7 cellular contexts compared by ENCODE assay signal in the genomic region with DNA sequence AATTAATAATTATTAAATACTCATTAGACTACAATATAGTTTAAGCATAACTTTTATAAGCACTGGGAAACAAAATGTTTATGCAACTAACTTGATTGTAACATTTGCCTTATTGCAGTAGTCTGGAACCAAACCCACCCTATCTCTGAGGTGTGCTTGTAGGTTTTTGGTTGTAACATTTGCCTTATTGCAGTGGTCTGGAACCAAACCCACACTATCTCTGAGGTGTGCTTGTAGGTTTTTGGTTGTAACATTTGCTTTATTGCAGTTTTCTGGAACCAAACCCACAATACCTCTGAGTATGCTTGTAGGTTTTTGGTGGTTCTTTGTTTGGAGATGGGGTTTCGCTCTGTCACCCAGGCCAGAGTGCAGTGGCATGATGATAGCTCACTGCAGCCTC.
DNase-seq lines count a peak whose midpoint lies in the region; ATAC-seq, FAIRE-seq and TF ChIP-seq lines count a peak whose summit lies in the region.
"Not testable (repeated sequence)": the region's sequence is repeated elsewhere in the genome, so short reads cannot be mapped to it uniquely, and the experiment has no call there.

No MANE protein-coding gene starts in this region.

- not testable (repeated sequence) for H3F3A ChIP-seq in PC-3 (ENCODE audit: low read length, unreplicated experiment)

- peak; percentile 34 for DNase-seq in IMR-90
- peak; percentile 20 for DNase-seq in NCI-H2227 (lab: John Stamatoyannopoulos, UW; ENCODE audit: unreplicated experiment)
- DNase-seq in PC-3, result peak; percentile 16
- DNase-seq in dedifferentiated amniotic fluid mesenchymal stem cell (ENCODE audit: extremely low spot score), result peak; percentile 40
- DNase-seq in esophagus muscularis mucosa (ENCODE audit: extremely low spot score), result peak; percentile 92
- peak in 1 of 2 donors; percentile 7 for DNase-seq in foreskin keratinocyte
- DNase-seq in small intestine, result peak; percentile 15

- H2AK9ac ChIP-seq in IMR-90 (replicated peaks; ENCODE audit: low read depth, low read length, poor library complexity), result not testable (repeated sequence)

- H3K36me3 ChIP-seq in IMR-90 (ENCODE audit: control insufficient read depth, insufficient read depth, low read length); PC-3 (ENCODE audit: low read depth, low read length); esophagus muscularis mucosa; small intestine (ENCODE audit: control insufficient read depth in 2 of 2, insufficient read depth in 2 of 2, low read length in 2 of 2): not testable (repeated sequence)

- not testable (repeated sequence) for H2BK15ac ChIP-seq in IMR-90 (ENCODE audit: low read depth, low read length)

- not testable (repeated sequence) for H3K79me2 ChIP-seq in PC-3 (ENCODE audit: low read length)

- CTCF ChIA-PET in IMR-90 (lab: Yijun Ruan, JAX); PC-3 (lab: Charles Lee): not testable (repeated sequence)

- ATAC-seq in IMR-90 (ENCODE audit: low read depth); PC-3: not testable (repeated sequence)
- peak; percentile 17 for ATAC-seq in foreskin keratinocyte

- H2BK20ac ChIP-seq in IMR-90 (ENCODE audit: low read depth, low read length), result not testable (repeated sequence)

- H3K4me1 ChIP-seq in IMR-90 (ENCODE audit: control insufficient read depth, insufficient read depth, low read length); PC-3 (ENCODE audit: insufficient read depth, low read length); esophagus muscularis mucosa; foreskin keratinocyte; small intestine (ENCODE audit: control insufficient read depth in 2 of 2, insufficient read depth in 1 of 2, low read depth in 1 of 2, low read length in 1 of 2): not testable (repeated sequence)

- not testable (repeated sequence) for TF ChIP-seq POLR2A in IMR-90 (IDR thresholded peaks at IDR 0.05; ENCODE audit: low read depth, low read length); esophagus muscularis mucosa (IDR thresholded peaks at IDR 0.05; ENCODE audit: low read depth)

- POLR2A ChIA-PET in IMR-90 (lab: Charles Lee; ENCODE audit: unreplicated experiment); PC-3 (lab: Charles Lee; ENCODE audit: unreplicated experiment): not testable (repeated sequence)

- no CpG with 5 or more reads among the region's 1 CpG for WGBS in IMR-90 (ENCODE audit: extremely low coverage in 2 of 2, insufficient read length in 1 of 2), 2 experiments
- 94% methylated on average over 1 of the region's 1 CpG for WGBS in esophagus muscularis mucosa
- WGBS in small intestine, 3 donors, result 72 to 96% (median 84%) methylated on average over 1 of the region's 1 CpG

- in situ Hi-C loops in IMR-90 (cut with MboI; ENCODE audit: low sequenced_read_pairs), result not testable (repeated sequence)

- FAIRE-seq in small intestine (lab: Jason Lieb, UNC), result not testable (repeated sequence)

- not testable (repeated sequence) for BruUV-seq in IMR-90 (replicated peaks; lab: Mats Ljungman, UMichigan); PC-3 (replicated peaks; lab: Mats Ljungman, UMichigan)

- H3K9me1 ChIP-seq in IMR-90 (ENCODE audit: insufficient read depth, low read length), result not testable (repeated sequence)

- dilution Hi-C loops in IMR-90 (cut with HindIII; ENCODE audit: low sequenced_read_pairs, unreplicated experiment), result not testable (repeated sequence)

- TF ChIP-seq CTCF in IMR-90 (conservative IDR thresholded peaks at IDR 0.05; ENCODE audit: low read depth, low read length); PC-3 (conservative IDR thresholded peaks at IDR 0.05; ENCODE audit: low read depth, low read length); esophagus muscularis mucosa (IDR thresholded peaks at IDR 0.05); foreskin keratinocyte (conservative IDR thresholded peaks at IDR 0.05): not testable (repeated sequence)

- not testable (repeated sequence) for H3K18ac ChIP-seq in IMR-90 (ENCODE audit: low read depth, low read length)

- not testable (repeated sequence) for H3K27ac ChIP-seq in IMR-90 (ENCODE audit: insufficient read depth, low read length); PC-3 (ENCODE audit: low read length); esophagus muscularis mucosa (replicated peaks in 1 of 4); foreskin keratinocyte; small intestine (ENCODE audit: low read depth in 1 of 2, low read length in 1 of 2)

- not testable (repeated sequence) for H3K23ac ChIP-seq in IMR-90 (ENCODE audit: low read depth, low read length)

- H3K4ac ChIP-seq in IMR-90 (ENCODE audit: low read depth, low read length), result not testable (repeated sequence)

- not testable (repeated sequence) for H3K9me2 ChIP-seq in PC-3 (replicated peaks; ENCODE audit: low read length)

- TF ChIP-seq RAD21 in IMR-90 (IDR thresholded peaks at IDR 0.05; ENCODE audit: low read length), result not testable (repeated sequence)

- H3K9me3 ChIP-seq in IMR-90 (ENCODE audit: control insufficient read depth, insufficient read depth, low read length) (peaks cover 37% of the 10 kb centered on the region), PC-3 (ENCODE audit: low read length) (peaks cover 15% of the 10 kb centered on the region), esophagus muscularis mucosa (peaks cover 0 to 26% (median 10%) of the 10 kb centered on the region in 4 donors), small intestine (ENCODE audit: control insufficient read depth, low read depth) (peaks cover 11% of the 10 kb centered on the region)

- not testable (repeated sequence) for H2BK120ac ChIP-seq in IMR-90 (ENCODE audit: low read depth, low read length)

- not testable (repeated sequence) for H4K5ac ChIP-seq in IMR-90 (ENCODE audit: low read depth, low read length)

- H3K4me3 ChIP-seq in IMR-90 (ENCODE audit: insufficient read depth, low read depth, low read length); PC-3 (ENCODE audit: low read length); esophagus muscularis mucosa; small intestine (ENCODE audit: low read depth in 1 of 2, low read length in 2 of 2): not testable (repeated sequence)

- not testable (repeated sequence) for H4K8ac ChIP-seq in IMR-90 (ENCODE audit: low read depth in 2 of 2, low read length in 2 of 2)

- H3K79me1 ChIP-seq in IMR-90 (ENCODE audit: low read depth in 1 of 2, low read length in 2 of 2), result not testable (repeated sequence)

- not testable (repeated sequence) for H4K91ac ChIP-seq in IMR-90 (ENCODE audit: insufficient read depth, low read depth, low read length)

- H3K56ac ChIP-seq in IMR-90 (ENCODE audit: extremely low read depth, insufficient read depth, low read length), result not testable (repeated sequence)

- H3K27me3 ChIP-seq in IMR-90 (ENCODE audit: control insufficient read depth, insufficient read depth, low read length); PC-3 (ENCODE audit: low read length); foreskin keratinocyte; small intestine (ENCODE audit: control insufficient read depth in 2 of 2, insufficient read depth in 2 of 2, low read length in 2 of 2): not testable (repeated sequence)
- peaks cover 0 to 15% (median 0%) of the 10 kb centered on the region in 4 donors for H3K27me3 ChIP-seq in esophagus muscularis mucosa

- not testable (repeated sequence) for H3K9ac ChIP-seq in IMR-90 (ENCODE audit: low read depth, low read length); PC-3 (ENCODE audit: low read length)

- H3K14ac ChIP-seq in IMR-90 (replicated peaks; ENCODE audit: low read depth, low read length), result not testable (repeated sequence)

- H3K4me2 ChIP-seq in IMR-90 (ENCODE audit: low read depth, low read length); PC-3 (ENCODE audit: low read length): not testable (repeated sequence)

- intact Hi-C loops in IMR-90 (cut with micrococcal nuclease); PC-3 (cut with micrococcal nuclease); esophagus muscularis mucosa (cut with DNase I): not testable (repeated sequence)

- not testable (repeated sequence) for H2AFZ ChIP-seq in IMR-90 (replicated peaks; ENCODE audit: low read length, poor library complexity); PC-3 (ENCODE audit: low read length)

- H2AK5ac ChIP-seq in IMR-90 (ENCODE audit: low read depth, low read length), result not testable (repeated sequence)

- H2BK5ac ChIP-seq in IMR-90 (ENCODE audit: low read depth, low read length, poor library complexity, severe bottlenecking), result not testable (repeated sequence)

- not testable (repeated sequence) for H4K20me1 ChIP-seq in IMR-90 (ENCODE audit: insufficient read depth, low read length); PC-3 (ENCODE audit: low read length)

- TF ChIP-seq EP300 in esophagus muscularis mucosa (IDR thresholded peaks at IDR 0.05), result not testable (repeated sequence)
